In genomic region chr1:116990612-116991151, GRCh38 we compare ENCODE assay signal across 9 cellular contexts.
DNase-seq lines count a peak whose midpoint lies in the region; ATAC-seq and TF ChIP-seq lines count a peak whose summit lies in the region.
"Had no signal": no experiment of that assay in that cellular context is flagged by ENCODE, and none has a peak within 500 bp of the region (broad histone marks: within the 10 kb centered on the region; RNA-seq: fewer than 3 reads in every experiment).

No MANE protein-coding gene starts in this region.

- no peaks in the 10 kb centered on the region for H3K27me3 ChIP-seq in muscle layer of duodenum (ENCODE audit: low read depth, low read length)

- peaks cover 0 to 18% of the 10 kb centered on the region in 2 donors for H3K36me3 ChIP-seq in muscle layer of duodenum (ENCODE audit: control insufficient read depth in 1 of 2, insufficient read depth in 2 of 2, low read length in 2 of 2)

- H3K4me3 ChIP-seq in epithelial cell of esophagus (ENCODE audit: low read length) (no peak overlapping the region), muscle layer of duodenum (ENCODE audit: low read depth in 1 of 2, low read length in 2 of 2) (no peak overlapping the region)

- ATAC-seq in HG02981 (IDR thresholded peaks at IDR 0.05; ENCODE audit: unreplicated experiment): no peak
- no peak for ATAC-seq in HG03457 (IDR thresholded peaks at IDR 0.05; ENCODE audit: unreplicated experiment)

- H3K27ac ChIP-seq in muscle layer of duodenum (ENCODE audit: low read length): peak overlapping the region; percentile 32

- no peaks in the 10 kb centered on the region for H3K9me3 ChIP-seq in muscle layer of duodenum (ENCODE audit: control insufficient read depth in 1 of 2, low read length in 2 of 2)

- H3K4me1 ChIP-seq in muscle layer of duodenum (ENCODE audit: control insufficient read depth in 1 of 2, insufficient read depth in 2 of 2, low read length in 2 of 2): peaks cover 9 to 13% of the 10 kb centered on the region in 2 donors

- DNase-seq in AML-193 (lab: John Stamatoyannopoulos, UW): peak; percentile 63 to 73
- DNase-seq in OCI-M1 (lab: John Stamatoyannopoulos, UW): peak; percentile 74
- DNase-seq in epithelial cell of esophagus (ENCODE audit: low read depth): peak; percentile 86
- no peak for DNase-seq in NCI-H82 (lab: John Stamatoyannopoulos, UW)
- DNase-seq in stimulated activated CD4-positive, alpha-beta T cell treated with anti-CD3 and anti-CD28 coated beads, Interleukin-2, amount 100 ng/mL, for 24 hours: no peak
- DNase-seq: CD4-positive, alpha-beta T cell had no signal

- no peak for TF ChIP-seq CTCF in epithelial cell of esophagus (IDR thresholded peaks at IDR 0.05; ENCODE audit: insufficient read depth, low read depth, low read length, missing control alignments)

Comparison
In these comparisons a context has a peak if more than half of its experiments do, and no peak if none do; other contexts are left out.
1. DNase-seq: peak in AML-193 (2 of 2), OCI-M1 (single experiment) and epithelial cell of esophagus (single experiment); none in NCI-H82 (single experiment) and stimulated activated CD4-positive, alpha-beta T cell treated with anti-CD3 and anti-CD28 coated beads, Interleukin-2, amount 100 ng/mL, for 24 hours (0 of 2).